ENCODE assay signal across 12 cellular contexts in the genomic region with DNA sequence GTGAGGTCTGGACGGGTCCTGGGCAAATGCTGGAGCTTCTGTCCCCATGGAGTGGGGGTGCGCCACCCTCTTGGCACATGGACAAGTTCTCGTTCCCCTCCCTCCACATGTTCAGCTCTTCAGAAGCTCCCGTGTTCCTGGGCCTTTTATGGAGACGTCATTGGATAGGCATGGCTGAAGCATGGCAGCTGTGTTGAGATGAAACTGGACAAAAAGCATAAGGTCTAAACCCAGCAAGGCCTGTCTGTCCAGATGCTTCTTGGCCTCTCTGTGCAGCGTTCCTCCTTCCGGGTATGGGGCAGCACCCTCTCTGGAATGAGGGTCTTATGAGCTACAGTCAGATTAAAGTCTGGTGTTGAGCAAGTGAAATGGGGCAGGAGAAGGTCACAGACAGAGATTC.
"Had no signal": no experiment of that assay in that cellular context is flagged by ENCODE, and none has a peak within 500 bp of the region (broad histone marks: within the 10 kb centered on the region; RNA-seq: fewer than 3 reads in every experiment).

No MANE protein-coding gene starts in this region.

- H3K27me3 Mint-ChIP-seq: activated B cell treated with CpG ODN at 0.5 μM for 24 hours; activated naive CD4-positive, alpha-beta T cell treated with anti-CD3 and anti-CD28 coated beads, Interleukin-2, amount 10 ng/mL, durations not matched to agents 7 days and 5 days; memory B cell had no signal

- H3K27me3 ChIP-seq: adrenal gland, colonic mucosa, esophagus squamous epithelium, tibial nerve had no signal

- H3K9me3 Mint-ChIP-seq: activated B cell treated with CpG ODN at 0.5 μM for 24 hours; activated naive CD4-positive, alpha-beta T cell treated with anti-CD3 and anti-CD28 coated beads, Interleukin-2, amount 10 ng/mL, durations not matched to agents 7 days and 5 days; memory B cell had no signal

- H3K27ac Mint-ChIP-seq: activated B cell treated with CpG ODN at 0.5 μM for 24 hours, memory B cell had no signal

- H3K4me1 ChIP-seq: colonic mucosa had no signal

- H3K4me3 ChIP-seq: adrenal gland, colonic mucosa, esophagus squamous epithelium, tibial nerve had no signal

- DNase-seq: activated B cell treated with CpG ODN at 0.5 μM for 24 hours; activated naive CD4-positive, alpha-beta T cell treated with anti-CD3 and anti-CD28 coated beads, Interleukin-2, amount 10 ng/mL, durations not matched to agents 7 days and 5 days; colonic mucosa; esophagus squamous epithelium; foreskin fibroblast; hypothalamus; left ventricle myocardium superior; stimulated activated naive CD4-positive, alpha-beta T cell treated with Interleukin-2 at 50 U/mL for 16 hours; substantia nigra had no signal

- ATAC-seq: left ventricle myocardium superior had no signal

- H3K4me3 Mint-ChIP-seq: activated B cell treated with CpG ODN at 0.5 μM for 24 hours; activated naive CD4-positive, alpha-beta T cell treated with anti-CD3 and anti-CD28 coated beads, Interleukin-2, amount 10 ng/mL, durations not matched to agents 7 days and 5 days; memory B cell had no signal

- H3K27ac ChIP-seq: colonic mucosa, esophagus squamous epithelium, tibial nerve had no signal

- H3K9me3 ChIP-seq: adrenal gland, colonic mucosa, esophagus squamous epithelium, tibial nerve had no signal
